9 cellular contexts compared by ENCODE assay signal in the genomic region with DNA sequence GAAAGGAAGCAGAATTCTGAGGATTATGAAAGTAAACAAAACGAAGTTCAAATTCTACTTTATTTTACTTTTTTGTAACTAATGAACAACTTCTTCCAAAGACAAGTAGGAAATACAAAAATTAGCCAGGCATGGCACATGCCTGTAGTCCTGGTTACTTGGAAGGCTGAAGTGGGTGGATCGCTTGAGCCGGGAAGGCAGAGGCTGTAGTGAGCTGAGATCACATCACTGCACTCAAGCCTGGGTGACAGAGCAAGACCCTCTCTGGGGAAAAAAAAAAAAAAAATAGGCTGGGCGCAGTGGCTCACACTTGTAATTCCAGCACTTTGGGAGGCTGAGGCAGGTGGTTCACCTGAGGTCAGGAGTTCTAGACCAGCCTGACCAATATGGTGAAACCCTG.
"Had no signal": no experiment of that assay in that cellular context is flagged by ENCODE, and none has a peak within 500 bp of the region (broad histone marks: within the 10 kb centered on the region; RNA-seq: fewer than 3 reads in every experiment).

No MANE protein-coding gene starts in this region.

- ATAC-seq: HCT116, HepG2 had no signal

- H3K4me3 Mint-ChIP-seq: HFFc6, IgD-negative memory B cell had no signal

- H3K4me3 ChIP-seq: GM23248, HAP-1 had no signal

- H3K9me3 Mint-ChIP-seq: HFFc6 had no signal

- H2AFZ ChIP-seq: GM23248 had no signal

- H3K9ac ChIP-seq: GM23248 had no signal

- H3K4me1 ChIP-seq: HAP-1 had no signal

- H3K27me3 Mint-ChIP-seq: IgD-negative memory B cell had no signal

- DNase-seq: GM23248, GOT3, H7, HFFc6 had no signal

- H3K9me3 ChIP-seq: HAP-1 had no signal

- H3K27ac Mint-ChIP-seq: HFFc6, IgD-negative memory B cell had no signal

- H3K36me3 ChIP-seq: HAP-1 had no signal

- H3K27ac ChIP-seq: GM23248, HL-60 had no signal
